In genomic region chr10:58653139-58653538, GRCh38 we compare ENCODE assay signal across 21 cellular contexts.
DNase-seq lines count a peak whose midpoint lies in the region; ATAC-seq and TF ChIP-seq lines count a peak whose summit lies in the region.
"Had no signal": no experiment of that assay in that cellular context is flagged by ENCODE, and none has a peak within 500 bp of the region (broad histone marks: within the 10 kb centered on the region; RNA-seq: fewer than 3 reads in every experiment).

No MANE protein-coding gene starts in this region.

- H3K4me3 ChIP-seq in AG10803 (ENCODE audit: low read length) (no peak overlapping the region), PC-3 (ENCODE audit: low read length) (no peak overlapping the region), mesodermal cell (ENCODE audit: extremely low read depth, insufficient read depth, low read length, poor library complexity, severe bottlenecking) (no peak overlapping the region)
- H3K4me3 ChIP-seq: GM12878 had no signal

- no TSS peak for BruUV-seq in PC-3 (replicated peaks; lab: Mats Ljungman, UMichigan)

- H3K36me3 ChIP-seq in PC-3 (ENCODE audit: low read depth, low read length) (no peaks in the 10 kb centered on the region), mesodermal cell (ENCODE audit: control insufficient read depth, insufficient read depth, low read length) (no peaks in the 10 kb centered on the region)

- H3K4me1 Mint-ChIP-seq in chondrocyte (ENCODE audit: low read depth), result peaks cover 46% of the 10 kb centered on the region
- H3K4me1 Mint-ChIP-seq in WTC11, result peaks cover 18% of the 10 kb centered on the region
- H3K4me1 Mint-ChIP-seq: activated naive CD8-positive, alpha-beta T cell treated with anti-CD3 and anti-CD28 coated beads, Interleukin-2, amount 10 ng/mL, durations not matched to agents 7 days and 5 days; CD4-positive, alpha-beta memory T cell had no signal

- H3K9me3 Mint-ChIP-seq in chondrocyte (ENCODE audit: low read depth), result no peaks in the 10 kb centered on the region
- peaks cover 7% of the 10 kb centered on the region for H3K9me3 Mint-ChIP-seq in WTC11
- H3K9me3 Mint-ChIP-seq: activated naive CD8-positive, alpha-beta T cell treated with anti-CD3 and anti-CD28 coated beads, Interleukin-2, amount 10 ng/mL, durations not matched to agents 7 days and 5 days; activated T-helper 2 cell treated with anti-CD3 and anti-CD28 coated beads, Interferon-gamma antibody, Interleukin-2, Interleukin-4, amounts not matched to agents 10 μg/mL and 5 μg/mL and 100 μg/mL, durations not matched to agents 14 hours and 24 hours and 36 hours had no signal

- DNase-seq in AG10803 (ENCODE audit: low read depth), result peak; percentile 89
- DNase-seq in PC-3, result peak; percentile 25
- no peak for DNase-seq in chondrocyte (ENCODE audit: low spot score)
- DNase-seq in WTC11 (ENCODE audit: low spot score), result no peak
- DNase-seq in HEK293T (ENCODE audit: extremely low spot score), result no peak
- DNase-seq in hippocampal formation (lab: John Stamatoyannopoulos, UW), result no peak
- DNase-seq in GM13977 (ENCODE audit: low spot score), result no peak
- DNase-seq: activated CD4-positive, alpha-beta T cell treated with anti-CD3 and anti-CD28 coated beads for 48 hours; activated naive CD8-positive, alpha-beta T cell treated with anti-CD3 and anti-CD28 coated beads, Interleukin-2, amount 10 ng/mL, durations not matched to agents 7 days and 5 days; CD4-positive, alpha-beta memory T cell; DMS153; NCI-H1417 treated with DMSO at 0.1 percent for 48 hours; NCI-H2171; NCI-H526; stimulated activated naive CD4-positive, alpha-beta T cell had no signal

- H3K27me3 ChIP-seq in PC-3 (ENCODE audit: low read length), result peaks cover 7% of the 10 kb centered on the region; the same call in 1 of the 2 replicates

- no peak overlapping the region for H3K4me2 ChIP-seq in PC-3 (ENCODE audit: low read length)

- H3K36me3 Mint-ChIP-seq in chondrocyte (ENCODE audit: low read depth) (peaks cover 8% of the 10 kb centered on the region), WTC11 (no peaks in the 10 kb centered on the region)
- H3K36me3 Mint-ChIP-seq: activated naive CD8-positive, alpha-beta T cell treated with anti-CD3 and anti-CD28 coated beads, Interleukin-2, amount 10 ng/mL, durations not matched to agents 7 days and 5 days; CD4-positive, alpha-beta memory T cell had no signal

- H3K9me3 ChIP-seq in PC-3 (ENCODE audit: low read length) (no peaks in the 10 kb centered on the region), mesodermal cell (ENCODE audit: control insufficient read depth, low read length) (no peaks in the 10 kb centered on the region)

- intact Hi-C loops in PC-3 (cut with micrococcal nuclease), result no loop called here

- no peaks in the 10 kb centered on the region for H3K9me2 ChIP-seq in PC-3 (replicated peaks; ENCODE audit: low read length)

- no peaks in the 10 kb centered on the region for H3F3A ChIP-seq in PC-3 (ENCODE audit: low read length, unreplicated experiment)

- H3K27ac ChIP-seq in PC-3 (ENCODE audit: low read length) (no peak overlapping the region), mesodermal cell (ENCODE audit: low read depth, low read length, severe bottlenecking) (peak overlapping the region; percentile 59)

- no peak overlapping the region for H2AFZ ChIP-seq in PC-3 (ENCODE audit: low read length)

- ATAC-seq in PC-3 (no peak; the same call in 1 of the 2 replicates), WTC11 (no peak)
- ATAC-seq: GM12878, HCT116 had no signal

- CTCF ChIA-PET in PC-3 (lab: Charles Lee) (no interaction called here), WTC11 (lab: Charles Lee) (interaction anchor here (0.8 kb wide), 1 partner anchor 12 kb away, joined by 3 read pairs; no protein-coding TSS in a partner anchor), HEK293T (lab: Yijun Ruan, JAX) (no interaction called here)

- no peaks in the 10 kb centered on the region for H3K79me2 ChIP-seq in PC-3 (ENCODE audit: low read length)

- in situ Hi-C loops in GM13977 (cut with MboI; ENCODE audit: low pct_unique_long_range_greater_than_20kb, low sequenced_read_pairs, unreplicated experiment), result no loop called here

- POLR2A ChIA-PET in PC-3 (lab: Charles Lee; ENCODE audit: unreplicated experiment) (no interaction called here), WTC11 (lab: Charles Lee) (no interaction called here), HEK293T (lab: Yijun Ruan, JAX) (no interaction called here)

- H3K27me3 Mint-ChIP-seq in chondrocyte (ENCODE audit: low read depth) (no peaks in the 10 kb centered on the region), WTC11 (ENCODE audit: low read depth) (no peaks in the 10 kb centered on the region)
- H3K27me3 Mint-ChIP-seq: progenitor cell of endocrine pancreas had no signal

- no peak overlapping the region for H3K4me3 Mint-ChIP-seq in chondrocyte (ENCODE audit: unreplicated experiment)
- H3K4me3 Mint-ChIP-seq in WTC11, result no peak overlapping the region
- H3K4me3 Mint-ChIP-seq: activated naive CD8-positive, alpha-beta T cell treated with anti-CD3 and anti-CD28 coated beads, Interleukin-2, amount 10 ng/mL, durations not matched to agents 7 days and 5 days; CD4-positive, alpha-beta memory T cell; mesothelial cell of epicardium had no signal

- H4K20me1 ChIP-seq in PC-3 (ENCODE audit: low read length), result no peaks in the 10 kb centered on the region

- peak overlapping the region; percentile 34 for H3K27ac Mint-ChIP-seq in chondrocyte (ENCODE audit: unreplicated experiment)
- no peak overlapping the region for H3K27ac Mint-ChIP-seq in WTC11
- H3K27ac Mint-ChIP-seq: activated naive CD8-positive, alpha-beta T cell treated with anti-CD3 and anti-CD28 coated beads, Interleukin-2, amount 10 ng/mL, durations not matched to agents 7 days and 5 days; activated T-helper 2 cell treated with anti-CD3 and anti-CD28 coated beads, Interferon-gamma antibody, Interleukin-2, Interleukin-4, amounts not matched to agents 10 μg/mL and 5 μg/mL and 100 μg/mL, durations not matched to agents 14 hours and 24 hours and 36 hours; CD4-positive, alpha-beta memory T cell; mesothelial cell of epicardium; progenitor cell of endocrine pancreas had no signal

- TF ChIP-seq CTCF in AG10803 (conservative IDR thresholded peaks at IDR 0.05; ENCODE audit: low read length) (no peak), PC-3 (conservative IDR thresholded peaks at IDR 0.05; ENCODE audit: low read depth, low read length) (no peak), chondrocyte (IDR thresholded peaks at IDR 0.05) (no peak), WTC11 (IDR thresholded peaks at IDR 0.05) (no peak), GM13977 (IDR thresholded peaks at IDR 0.05; ENCODE audit: extremely low read depth, insufficient read depth, missing control alignments) (no peak)

- no peak overlapping the region for H3K9ac ChIP-seq in PC-3 (ENCODE audit: low read length)

- H3K4me1 ChIP-seq in PC-3 (ENCODE audit: insufficient read depth, low read length) (no peaks in the 10 kb centered on the region), mesodermal cell (ENCODE audit: control insufficient read depth, insufficient read depth, low read length, poor library complexity, severe bottlenecking) (peaks cover 3% of the 10 kb centered on the region)

TF ChIP-seq in WTC11, 78 proteins besides CTCF, POLR2A, EP300 and RAD21 (continues in another document):
- no peak for TF ChIP-seq NFATC4 (CRISPR knock-in tag; IDR thresholded peaks at IDR 0.05)
- no peak for TF ChIP-seq ZNF425 (CRISPR knock-in tag; conservative IDR thresholded peaks at IDR 0.05)
- no peak for TF ChIP-seq KAT7 (CRISPR knock-in tag; IDR thresholded peaks at IDR 0.05; ENCODE audit: borderline replicate concordance)

TF ChIP-seq in HEK293T, 16 proteins besides CTCF, POLR2A, EP300 and RAD21:
- TF ChIP-seq ZNF384 (IDR thresholded peaks at IDR 0.05) (no peak), CTBP1 (IDR thresholded peaks at IDR 0.05; ENCODE audit: borderline replicate concordance) (no peak), L3MBTL2 (conservative IDR thresholded peaks at IDR 0.05) (no peak), HDGF (IDR thresholded peaks at IDR 0.05; ENCODE audit: borderline replicate concordance) (no peak), SP1 (IDR thresholded peaks at IDR 0.05) (no peak), NFRKB (IDR thresholded peaks at IDR 0.05) (no peak), ELF4 (IDR thresholded peaks at IDR 0.05) (no peak), FOXA1 (IDR thresholded peaks at IDR 0.05) (no peak), FOXK2 (IDR thresholded peaks at IDR 0.05) (no peak)

Comparison
In these comparisons a context has a peak if more than half of its experiments do, and no peak if none do; other contexts are left out.
1. DNase-seq: peak in AG10803 (single experiment) and PC-3 (single experiment); none in chondrocyte (single experiment), WTC11 (single experiment), HEK293T (single experiment), hippocampal formation (0 of 2) and GM13977 (single experiment).